In genomic region chr5:1633605-1634336, GRCh38 we compare ENCODE assay signal across 8 cellular contexts.
DNase-seq lines count a peak whose midpoint lies in the region; ATAC-seq and TF ChIP-seq lines count a peak whose summit lies in the region.

No MANE protein-coding gene starts in this region.

- H3K27ac Mint-ChIP-seq in T-helper 2 cell treated with Interferon-gamma antibody and Interleukin-4, amounts not matched to agents 5 μg/mL and 100 μg/mL, for 36 hours = peak overlapping the region; percentile 89

- peaks cover 4% of the 10 kb centered on the region for H3K27me3 Mint-ChIP-seq in T-helper 2 cell treated with Interferon-gamma antibody and Interleukin-4, amounts not matched to agents 5 μg/mL and 100 μg/mL, for 36 hours (ENCODE audit: low read depth)

- no peak for TF ChIP-seq CTCF in GM10266 (IDR thresholded peaks at IDR 0.05; ENCODE audit: control insufficient read depth, insufficient read depth, low read depth, missing control alignments)

- H3K4me1 Mint-ChIP-seq in T-helper 2 cell treated with Interferon-gamma antibody and Interleukin-4, amounts not matched to agents 5 μg/mL and 100 μg/mL, for 36 hours (ENCODE audit: low read depth) = peaks cover 14% of the 10 kb centered on the region

- H3K36me3 Mint-ChIP-seq in T-helper 2 cell treated with Interferon-gamma antibody and Interleukin-4, amounts not matched to agents 5 μg/mL and 100 μg/mL, for 36 hours (ENCODE audit: low read depth) = peaks cover 8% of the 10 kb centered on the region

- ATAC-seq in HG02571 (IDR thresholded peaks at IDR 0.05; ENCODE audit: unreplicated experiment) (peak; percentile 92), sciatic nerve (peak; percentile 99)

- DNase-seq in GM10266 (ENCODE audit: extremely low spot score) (peak; percentile 93), NCI-H1092 (lab: John Stamatoyannopoulos, UW) (peak; percentile 55), astrocyte of the hippocampus (ENCODE audit: low read depth, low spot score) (peak; percentile 87), iPS DF 19.7 (ENCODE audit: low read depth, low spot score) (peak; percentile 42), sciatic nerve (ENCODE audit: low spot score) (peak; percentile 92), HPDE6-E6E7 (ENCODE audit: extremely low spot score) (no peak)
- peak; percentile 87 for DNase-seq in T-helper 2 cell treated with Interferon-gamma antibody and Interleukin-4, amounts not matched to agents 5 μg/mL and 100 μg/mL, for 36 hours (ENCODE audit: low spot score)

- intact Hi-C loops in sciatic nerve (cut with DNase I) = no loop called here

- H3K9me3 Mint-ChIP-seq in T-helper 2 cell treated with Interferon-gamma antibody and Interleukin-4, amounts not matched to agents 5 μg/mL and 100 μg/mL, for 36 hours = no peaks in the 10 kb centered on the region

- H3K4me3 Mint-ChIP-seq in T-helper 2 cell treated with Interferon-gamma antibody and Interleukin-4, amounts not matched to agents 5 μg/mL and 100 μg/mL, for 36 hours = peak overlapping the region; percentile 89
